In the genomic region with DNA sequence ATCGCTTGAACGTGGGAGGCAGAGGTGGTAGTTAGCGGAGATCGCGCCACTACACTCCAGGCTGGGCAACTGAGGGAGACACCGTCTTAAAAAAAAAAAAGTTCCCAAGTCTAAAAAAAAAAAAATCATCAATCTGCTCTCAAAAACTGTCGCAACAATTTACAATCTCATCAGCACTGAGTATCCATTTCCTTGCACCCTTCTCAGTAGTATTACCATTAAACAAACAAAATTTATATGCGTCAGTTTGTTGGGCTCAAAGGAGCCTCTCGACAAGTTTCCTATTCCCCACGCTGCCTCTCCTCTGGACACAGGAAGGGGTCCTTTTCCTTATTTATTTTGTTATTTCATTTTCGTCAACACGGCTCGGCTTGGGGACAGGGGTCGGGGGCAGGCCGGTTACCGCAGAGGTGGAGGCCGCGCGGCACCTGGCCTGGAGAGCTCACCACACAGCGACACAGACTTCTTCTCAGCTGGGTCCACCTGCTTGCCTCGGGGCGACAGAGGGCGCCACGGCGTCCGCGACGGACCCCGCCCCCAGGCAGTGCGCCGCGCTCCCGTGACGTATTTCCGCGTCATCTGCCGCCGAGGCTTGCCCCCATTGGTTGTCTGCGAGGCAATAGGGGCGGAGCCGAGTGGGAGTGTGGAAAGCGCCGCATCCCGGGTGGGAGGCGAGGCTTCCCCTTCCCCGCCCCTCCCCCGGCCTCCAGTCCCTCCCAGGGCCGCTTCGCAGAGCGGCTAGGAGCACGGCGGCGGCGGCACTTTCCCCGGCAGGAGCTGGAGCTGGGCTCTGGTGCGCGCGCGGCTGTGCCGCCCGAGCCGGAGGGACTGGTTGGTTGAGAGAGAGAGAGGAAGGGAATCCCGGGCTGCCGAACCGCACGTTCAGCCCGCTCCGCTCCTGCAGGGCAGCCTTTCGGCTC, we compare ENCODE assay signal across 1 cellular context.
TF ChIP-seq lines count a peak whose summit lies in the region.

Gene MAP2K1 (plus strand): TSS at position 709 of the 920 bp plus-strand sequence. CDS start 436 bp downstream, outside the sequence.

TF ChIP-seq in GM12878, 131 proteins besides CTCF, POLR2A, EP300 and RAD21 (continued from another document and continues in another):
- TF ChIP-seq MYB (IDR thresholded peaks at IDR 0.05; ENCODE audit: borderline replicate concordance, low read depth, low read length) (no peak), PRDM15 (CRISPR knock-in tag; IDR thresholded peaks at IDR 0.05) (no peak), RB1 (IDR thresholded peaks at IDR 0.05; ENCODE audit: borderline replicate concordance) (no peak; the same call in 1 of the 2 replicates), CHD4 (IDR thresholded peaks at IDR 0.05) (no peak), BCL3 (IDR thresholded peaks at IDR 0.05; ENCODE audit: borderline replicate concordance, insufficient read depth, low read depth, low read length, poor library complexity, severe bottlenecking) (no peak), STAT3 (IDR thresholded peaks at IDR 0.05; ENCODE audit: low read depth, low read length) (no peak), LARP7 (IDR thresholded peaks at IDR 0.05) (peak; percentile 61; the same call in 1 of the 2 replicates), SMAD5 (IDR thresholded peaks at IDR 0.05; ENCODE audit: low read depth) (no peak; the same call in 1 of the 2 replicates), MEF2A (IDR thresholded peaks at IDR 0.05; ENCODE audit: insufficient read depth, low read depth, low read length) (no peak), MTA2 (IDR thresholded peaks at IDR 0.05; ENCODE audit: low read depth) (peak; percentile 40; the same call in 1 of the 2 replicates), NFIC (IDR thresholded peaks at IDR 0.05; ENCODE audit: low read depth, low read length) (no peak), TCF7 (IDR thresholded peaks at IDR 0.05; ENCODE audit: borderline replicate concordance) (no peak), GATAD2B (conservative IDR thresholded peaks at IDR 0.05; ENCODE audit: low read depth) (peak; percentile 56; the same call in 1 of the 2 replicates), HCFC1 (IDR thresholded peaks at IDR 0.05; ENCODE audit: low read length) (peak; percentile 39; the same call in 1 of the 2 replicates), ZNF207 (IDR thresholded peaks at IDR 0.05; ENCODE audit: borderline replicate concordance) (no peak), SIX5 (IDR thresholded peaks at IDR 0.05; ENCODE audit: low read depth, low read length, severe bottlenecking) (peak; percentile 46), FOS (IDR thresholded peaks at IDR 0.05; ENCODE audit: borderline replicate concordance, extremely low read depth, insufficient read length) (no peak), CREM (IDR thresholded peaks at IDR 0.05; ENCODE audit: low read depth) (peak; percentile 98), ZNF622 (IDR thresholded peaks at IDR 0.05) (no peak), NR2C2 (IDR thresholded peaks at IDR 0.05; ENCODE audit: borderline replicate concordance, control insufficient read depth, insufficient read length, low read depth) (no peak), NBN (IDR thresholded peaks at IDR 0.05) (peak; percentile 93), IKZF1 (conservative IDR thresholded peaks at IDR 0.05) (peak; percentile 62), YBX1 (IDR thresholded peaks at IDR 0.05) (no peak), CHD2 (IDR thresholded peaks at IDR 0.05; ENCODE audit: borderline replicate concordance, low read depth, low read length) (peak; percentile 81), E2F4 (IDR thresholded peaks at IDR 0.05; ENCODE audit: low read depth, low read length) (no peak), ETV6 (conservative IDR thresholded peaks at IDR 0.05 in 1 of 2, IDR thresholded peaks at IDR 0.05 in 1 of 2; ENCODE audit: borderline replicate concordance in 1 of 2, low read depth in 1 of 2) (no peak), SPI1 (IDR thresholded peaks at IDR 0.05; ENCODE audit: borderline replicate concordance, insufficient read depth, low read depth, low read length) (no peak; the same call in 1 of the 2 replicates), ZZZ3 (IDR thresholded peaks at IDR 0.05; ENCODE audit: control insufficient read depth, insufficient read length, low read depth) (no peak), JUNB (IDR thresholded peaks at IDR 0.05) (no peak), NFYA (IDR thresholded peaks at IDR 0.05; ENCODE audit: borderline replicate concordance, low read depth, low read length) (no peak), FOXM1 (IDR thresholded peaks at IDR 0.05; ENCODE audit: low read depth, low read length) (no peak), EED (IDR thresholded peaks at IDR 0.05; ENCODE audit: low read depth) (no peak), EGR1 (IDR thresholded peaks at IDR 0.05; ENCODE audit: borderline replicate concordance in 1 of 2, low read depth in 2 of 2, low read length in 2 of 2) (0 out of 3 replicates have a peak, but pooled peaks of 1 of the 2 experiments have one; percentile 5), NR2F1 (conservative IDR thresholded peaks at IDR 0.05) (peak; percentile 76), CREB1 (IDR thresholded peaks at IDR 0.05; ENCODE audit: low read depth) (peak; percentile 99), NFXL1 (IDR thresholded peaks at IDR 0.05; ENCODE audit: borderline replicate concordance) (no peak)
- TF ChIP-seq, protein P1, sequence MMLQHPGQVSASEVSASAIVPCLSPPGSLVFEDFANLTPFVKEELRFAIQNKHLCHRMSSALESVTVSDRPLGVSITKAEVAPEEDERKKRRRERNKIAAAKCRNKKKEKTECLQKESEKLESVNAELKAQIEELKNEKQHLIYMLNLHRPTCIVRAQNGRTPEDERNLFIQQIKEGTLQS (IDR thresholded peaks at IDR 0.05; ENCODE audit: borderline replicate concordance, extremely low read depth, low read depth, low read length): peak; percentile 76; the same call in 1 of the 2 replicates
- TF ChIP-seq, protein P2, sequence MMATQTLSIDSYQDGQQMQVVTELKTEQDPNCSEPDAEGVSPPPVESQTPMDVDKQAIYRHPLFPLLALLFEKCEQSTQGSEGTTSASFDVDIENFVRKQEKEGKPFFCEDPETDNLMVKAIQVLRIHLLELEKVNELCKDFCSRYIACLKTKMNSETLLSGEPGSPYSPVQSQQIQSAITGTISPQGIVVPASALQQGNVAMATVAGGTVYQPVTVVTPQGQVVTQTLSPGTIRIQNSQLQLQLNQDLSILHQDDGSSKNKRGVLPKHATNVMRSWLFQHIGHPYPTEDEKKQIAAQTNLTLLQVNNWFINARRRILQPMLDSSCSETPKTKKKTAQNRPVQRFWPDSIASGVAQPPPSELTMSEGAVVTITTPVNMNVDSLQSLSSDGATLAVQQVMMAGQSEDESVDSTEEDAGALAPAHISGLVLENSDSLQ (IDR thresholded peaks at IDR 0.05): no peak
- TF ChIP-seq, protein P3, sequence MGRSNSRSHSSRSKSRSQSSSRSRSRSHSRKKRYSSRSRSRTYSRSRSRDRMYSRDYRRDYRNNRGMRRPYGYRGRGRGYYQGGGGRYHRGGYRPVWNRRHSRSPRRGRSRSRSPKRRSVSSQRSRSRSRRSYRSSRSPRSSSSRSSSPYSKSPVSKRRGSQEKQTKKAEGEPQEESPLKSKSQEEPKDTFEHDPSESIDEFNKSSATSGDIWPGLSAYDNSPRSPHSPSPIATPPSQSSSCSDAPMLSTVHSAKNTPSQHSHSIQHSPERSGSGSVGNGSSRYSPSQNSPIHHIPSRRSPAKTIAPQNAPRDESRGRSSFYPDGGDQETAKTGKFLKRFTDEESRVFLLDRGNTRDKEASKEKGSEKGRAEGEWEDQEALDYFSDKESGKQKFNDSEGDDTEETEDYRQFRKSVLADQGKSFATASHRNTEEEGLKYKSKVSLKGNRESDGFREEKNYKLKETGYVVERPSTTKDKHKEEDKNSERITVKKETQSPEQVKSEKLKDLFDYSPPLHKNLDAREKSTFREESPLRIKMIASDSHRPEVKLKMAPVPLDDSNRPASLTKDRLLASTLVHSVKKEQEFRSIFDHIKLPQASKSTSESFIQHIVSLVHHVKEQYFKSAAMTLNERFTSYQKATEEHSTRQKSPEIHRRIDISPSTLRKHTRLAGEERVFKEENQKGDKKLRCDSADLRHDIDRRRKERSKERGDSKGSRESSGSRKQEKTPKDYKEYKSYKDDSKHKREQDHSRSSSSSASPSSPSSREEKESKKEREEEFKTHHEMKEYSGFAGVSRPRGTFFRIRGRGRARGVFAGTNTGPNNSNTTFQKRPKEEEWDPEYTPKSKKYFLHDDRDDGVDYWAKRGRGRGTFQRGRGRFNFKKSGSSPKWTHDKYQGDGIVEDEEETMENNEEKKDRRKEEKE (IDR thresholded peaks at IDR 0.05): no peak
- TF ChIP-seq, protein P4, sequence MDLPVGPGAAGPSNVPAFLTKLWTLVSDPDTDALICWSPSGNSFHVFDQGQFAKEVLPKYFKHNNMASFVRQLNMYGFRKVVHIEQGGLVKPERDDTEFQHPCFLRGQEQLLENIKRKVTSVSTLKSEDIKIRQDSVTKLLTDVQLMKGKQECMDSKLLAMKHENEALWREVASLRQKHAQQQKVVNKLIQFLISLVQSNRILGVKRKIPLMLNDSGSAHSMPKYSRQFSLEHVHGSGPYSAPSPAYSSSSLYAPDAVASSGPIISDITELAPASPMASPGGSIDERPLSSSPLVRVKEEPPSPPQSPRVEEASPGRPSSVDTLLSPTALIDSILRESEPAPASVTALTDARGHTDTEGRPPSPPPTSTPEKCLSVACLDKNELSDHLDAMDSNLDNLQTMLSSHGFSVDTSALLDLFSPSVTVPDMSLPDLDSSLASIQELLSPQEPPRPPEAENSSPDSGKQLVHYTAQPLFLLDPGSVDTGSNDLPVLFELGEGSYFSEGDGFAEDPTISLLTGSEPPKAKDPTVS (IDR thresholded peaks at IDR 0.05; ENCODE audit: low read depth, low read length): no peak
- TF ChIP-seq, protein P5, sequence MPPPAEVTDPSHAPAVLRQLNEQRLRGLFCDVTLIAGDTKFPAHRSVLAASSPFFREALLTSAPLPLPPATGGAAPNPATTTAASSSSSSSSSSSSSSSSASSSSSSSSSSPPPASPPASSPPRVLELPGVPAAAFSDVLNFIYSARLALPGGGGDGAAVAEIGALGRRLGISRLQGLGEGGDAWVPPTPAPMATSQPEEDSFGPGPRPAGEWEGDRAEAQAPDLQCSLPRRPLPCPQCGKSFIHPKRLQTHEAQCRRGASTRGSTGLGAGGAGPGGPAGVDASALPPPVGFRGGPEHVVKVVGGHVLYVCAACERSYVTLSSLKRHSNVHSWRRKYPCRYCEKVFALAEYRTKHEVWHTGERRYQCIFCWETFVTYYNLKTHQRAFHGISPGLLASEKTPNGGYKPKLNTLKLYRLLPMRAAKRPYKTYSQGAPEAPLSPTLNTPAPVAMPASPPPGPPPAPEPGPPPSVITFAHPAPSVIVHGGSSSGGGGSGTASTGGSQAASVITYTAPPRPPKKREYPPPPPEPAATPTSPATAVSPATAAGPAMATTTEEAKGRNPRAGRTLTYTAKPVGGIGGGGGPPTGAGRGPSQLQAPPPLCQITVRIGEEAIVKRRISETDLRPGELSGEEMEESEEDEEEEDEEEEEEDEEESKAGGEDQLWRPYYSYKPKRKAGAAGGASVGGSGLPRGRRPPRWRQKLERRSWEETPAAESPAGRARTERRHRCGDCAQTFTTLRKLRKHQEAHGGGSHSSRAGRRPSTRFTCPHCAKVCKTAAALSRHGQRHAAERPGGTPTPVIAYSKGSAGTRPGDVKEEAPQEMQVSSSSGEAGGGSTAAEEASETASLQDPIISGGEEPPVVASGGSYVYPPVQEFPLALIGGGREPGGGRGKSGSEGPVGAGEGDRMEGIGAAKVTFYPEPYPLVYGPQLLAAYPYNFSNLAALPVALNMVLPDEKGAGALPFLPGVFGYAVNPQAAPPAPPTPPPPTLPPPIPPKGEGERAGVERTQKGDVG (CRISPR knock-in tag; IDR thresholded peaks at IDR 0.05): no peak
- TF ChIP-seq, protein P6, sequence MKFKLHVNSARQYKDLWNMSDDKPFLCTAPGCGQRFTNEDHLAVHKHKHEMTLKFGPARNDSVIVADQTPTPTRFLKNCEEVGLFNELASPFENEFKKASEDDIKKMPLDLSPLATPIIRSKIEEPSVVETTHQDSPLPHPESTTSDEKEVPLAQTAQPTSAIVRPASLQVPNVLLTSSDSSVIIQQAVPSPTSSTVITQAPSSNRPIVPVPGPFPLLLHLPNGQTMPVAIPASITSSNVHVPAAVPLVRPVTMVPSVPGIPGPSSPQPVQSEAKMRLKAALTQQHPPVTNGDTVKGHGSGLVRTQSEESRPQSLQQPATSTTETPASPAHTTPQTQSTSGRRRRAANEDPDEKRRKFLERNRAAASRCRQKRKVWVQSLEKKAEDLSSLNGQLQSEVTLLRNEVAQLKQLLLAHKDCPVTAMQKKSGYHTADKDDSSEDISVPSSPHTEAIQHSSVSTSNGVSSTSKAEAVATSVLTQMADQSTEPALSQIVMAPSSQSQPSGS (IDR thresholded peaks at IDR 0.05; ENCODE audit: low read length): no peak
